ENCODE assay signal across 12 cellular contexts in genomic region chr1:156928043-156928602, GRCh38. TPM values are rescaled to one million over a fixed set of nuclear protein-coding genes. Genes with fewer than 3 reads are reported as not detected.
DNase-seq lines count a peak whose midpoint lies in the region; ATAC-seq, FAIRE-seq and TF ChIP-seq lines count a peak whose summit lies in the region.
"Had no signal": no experiment of that assay in that cellular context is flagged by ENCODE, and none has a peak within 500 bp of the region (broad histone marks: within the 10 kb centered on the region; RNA-seq: fewer than 3 reads in every experiment).

No MANE protein-coding gene starts in this region.

- no peaks in the 10 kb centered on the region for H3K36me3 Mint-ChIP-seq in HFFc6 (ENCODE audit: low read depth)
- peaks cover 4% of the 10 kb centered on the region for H3K36me3 Mint-ChIP-seq in central memory CD8-positive, alpha-beta T cell (ENCODE audit: insufficient read depth)

- TF ChIP-seq CTCF in HFFc6 (IDR thresholded peaks at IDR 0.05) (peak; percentile 36; the same call in 1 of the 2 replicates), neural cell (IDR thresholded peaks at IDR 0.05; ENCODE audit: poor library complexity, severe bottlenecking) (peak; percentile 46), kidney (IDR thresholded peaks at IDR 0.05; ENCODE audit: borderline replicate concordance, extremely low read depth, insufficient read depth) (no peak)

- peak overlapping the region; percentile 64 for H3K4me3 Mint-ChIP-seq in HFFc6
- peak overlapping the region; percentile 19 for H3K4me3 Mint-ChIP-seq in central memory CD8-positive, alpha-beta T cell

- FAIRE-seq in kidney (lab: Jason Lieb, UNC) = no peak

- no peaks in the 10 kb centered on the region for H3K36me3 ChIP-seq in neural cell (ENCODE audit: insufficient read depth, low read length)
- no peaks in the 10 kb centered on the region for H3K36me3 ChIP-seq in kidney (ENCODE audit: control insufficient read depth in 1 of 2, insufficient read depth in 2 of 2, low read length in 2 of 2)
- H3K36me3 ChIP-seq: SJSA1 had no signal

- no peak for TF ChIP-seq EP300 in neural cell (conservative IDR thresholded peaks at IDR 0.05; ENCODE audit: poor library complexity, severe bottlenecking)

- no peak overlapping the region for H3K9ac ChIP-seq in neural cell (ENCODE audit: low read length)
- no peak overlapping the region for H3K9ac ChIP-seq in kidney (ENCODE audit: low read length in 2 of 2)

- H3K27me3 ChIP-seq in neural cell (ENCODE audit: insufficient read depth, low read depth, low read length) = peaks cover 57% of the 10 kb centered on the region

- H3K4me3 ChIP-seq in neural cell (ENCODE audit: low read length) (peak overlapping the region; percentile 66), kidney (ENCODE audit: low read length in 2 of 2) (no peak overlapping the region)

- H3K9me3 ChIP-seq in neural cell (ENCODE audit: low read length) (no peaks in the 10 kb centered on the region), kidney (ENCODE audit: control insufficient read depth in 1 of 2, low read length in 2 of 2) (no peaks in the 10 kb centered on the region)
- H3K9me3 ChIP-seq: SJSA1 had no signal

- H3K4me1 ChIP-seq in kidney (ENCODE audit: control insufficient read depth in 1 of 2, insufficient read depth in 1 of 2, low read depth in 1 of 2, low read length in 2 of 2) = peaks cover 0 to 2% of the 10 kb centered on the region in 2 donors

- no peak overlapping the region for H2AFZ ChIP-seq in neural cell (ENCODE audit: low read depth, low read length)

- H3K79me2 ChIP-seq in neural cell (replicated peaks; ENCODE audit: insufficient read depth, low read length) = no peaks in the 10 kb centered on the region

- peaks cover 30% of the 10 kb centered on the region for H3K27me3 Mint-ChIP-seq in HFFc6 (ENCODE audit: insufficient read depth)
- peaks cover 93% of the 10 kb centered on the region for H3K27me3 Mint-ChIP-seq in central memory CD8-positive, alpha-beta T cell

- peaks cover 38% of the 10 kb centered on the region for H3K4me1 Mint-ChIP-seq in HFFc6 (ENCODE audit: low read depth)
- peaks cover 13% of the 10 kb centered on the region for H3K4me1 Mint-ChIP-seq in central memory CD8-positive, alpha-beta T cell

- H3F3A ChIP-seq in neural cell (ENCODE audit: insufficient read depth, low read length, poor library complexity, severe bottlenecking) = no peaks in the 10 kb centered on the region

- no peak overlapping the region for H3K4me2 ChIP-seq in neural cell (ENCODE audit: low read length)

- TF ChIP-seq RAD21 in neural cell (conservative IDR thresholded peaks at IDR 0.05) = no peak

- no peaks in the 10 kb centered on the region for H3K9me3 Mint-ChIP-seq in HFFc6
- H3K9me3 Mint-ChIP-seq in central memory CD8-positive, alpha-beta T cell = no peaks in the 10 kb centered on the region

- peak; percentile 55 for DNase-seq in DMS53 (lab: John Stamatoyannopoulos, UW)
- no peak for DNase-seq in DMS53 treated with DMSO at 0.1 percent for 48 hours (lab: John Stamatoyannopoulos, UW; ENCODE audit: unreplicated experiment)
- no peak for DNase-seq in HFFc6
- DNase-seq in central memory CD8-positive, alpha-beta T cell (ENCODE audit: low spot score in 2 of 2) = no peak
- DNase-seq in NCI-H526 treated with DMSO at 0.1 percent for 48 hours (lab: John Stamatoyannopoulos, UW) = no peak
- no peak for DNase-seq in kidney
- DNase-seq in GM19238 (ENCODE audit: insufficient read length, low spot score) = no peak

- H4K20me1 ChIP-seq in neural cell (ENCODE audit: insufficient read depth) = no peaks in the 10 kb centered on the region

- no peak overlapping the region for H3K27ac Mint-ChIP-seq in HFFc6
- peak overlapping the region; percentile 13 for H3K27ac Mint-ChIP-seq in central memory CD8-positive, alpha-beta T cell (ENCODE audit: low read depth)

- H3K9me2 ChIP-seq in neural cell (ENCODE audit: insufficient read depth, low read length) = no peaks in the 10 kb centered on the region

- ATAC-seq in central memory CD8-positive, alpha-beta T cell (replicated peaks; ENCODE audit: extremely low read depth, poor library complexity, severe bottlenecking) = no peak

- H3K27ac ChIP-seq in neural cell (ENCODE audit: low read length) = no peak overlapping the region
- H3K27ac ChIP-seq in kidney (ENCODE audit: low read depth in 2 of 2, low read length in 2 of 2) = no peak overlapping the region
- H3K27ac ChIP-seq: SJSA1 had no signal

- intact Hi-C loops in kidney (cut with DNase I) = no loop called here

TF ChIP-seq in neural cell, 6 proteins besides CTCF, POLR2A, EP300 and RAD21:
- TF ChIP-seq TAF1 (IDR thresholded peaks at IDR 0.05; ENCODE audit: low read depth) (no peak), SMC3 (conservative IDR thresholded peaks at IDR 0.05; ENCODE audit: poor library complexity) (peak; percentile 43)

RNA-seq across cellular contexts. Expression of gene LRRC71, which starts 7.7 kb away (rescaled TPM):
- total RNA-seq in HFFc6 (2021; fragmentation: NEBNext Ultra II Directional; extraction: Animal tissue kit (Norgen Biotek cat#: 25700)) = under 1 TPM in 4 of 6 experiments, not detected in 2; 0.13 to 0.46 (median 0.41) TPM
- polyA plus RNA-seq in neural cell (not detected in 2 replicates), kidney (ENCODE audit: insufficient read depth, low read depth, low replicate concordance) (0.19 TPM)
- not detected in 2 replicates for polyA minus RNA-seq in neural cell
- 0.50 TPM for total RNA-seq in kidney
- total RNA-seq: A172; activated CD8-positive, alpha-beta memory T cell treated with anti-CD3 and anti-CD28 coated beads for 36 hours; renal cortical epithelial cell; SJSA1 had no signal

RNA-seq across cellular contexts. Expression of gene PEAR1, which starts 34.6 kb away (rescaled TPM):
- total RNA-seq in HFFc6 (2021; fragmentation: NEBNext Ultra II Directional; extraction: Animal tissue kit (Norgen Biotek cat#: 25700)) = 10 to 100 TPM in 4 of 6 experiments, 1 to 10 TPM in 2; 3.2 to 23.6 (median 20.2) TPM
- polyA plus RNA-seq in neural cell (not detected in 2 replicates), kidney (ENCODE audit: insufficient read depth, low read depth, low replicate concordance) (4.5 TPM)
- polyA minus RNA-seq in neural cell = not detected in 2 replicates
- total RNA-seq in kidney = 17.2 TPM
